Comparison of ENCODE assay signal across 18 cellular contexts in genomic region chr21:45249626-45250025, GRCh38. TPM values are rescaled to one million over a fixed set of nuclear protein-coding genes. Genes with fewer than 3 reads are reported as not detected.
DNase-seq lines count a peak whose midpoint lies in the region; ATAC-seq, FAIRE-seq and TF ChIP-seq lines count a peak whose summit lies in the region.
"Had no signal": no experiment of that assay in that cellular context is flagged by ENCODE, and none has a peak within 500 bp of the region (broad histone marks: within the 10 kb centered on the region; RNA-seq: fewer than 3 reads in every experiment).

No MANE protein-coding gene starts in this region.

- no peak for TF ChIP-seq RAD21 in K562 (CRISPR knock-in tag; conservative IDR thresholded peaks at IDR 0.05 in 1 of 2, IDR thresholded peaks at IDR 0.05 in 1 of 2)

- H3K4me1 ChIP-seq in K562 (replicated peaks in 1 of 2; ENCODE audit: control insufficient read depth in 2 of 2, insufficient read depth in 2 of 2, low read length in 2 of 2): peaks cover 0 to 17% of the 10 kb centered on the region in 2 experiments; a peak in 1 of 5 replicates
- H3K4me1 ChIP-seq: A549, Caco-2 had no signal

- H3K27ac Mint-ChIP-seq in nephron (peak overlapping the region in 1 of 3 experiments; percentile 2), type B pancreatic cell (no peak overlapping the region)
- H3K27ac Mint-ChIP-seq: IgD-negative memory B cell had no signal

- H3K36me3 Mint-ChIP-seq in nephron (ENCODE audit: low read depth) (no peaks in the 10 kb centered on the region), type B pancreatic cell (no peaks in the 10 kb centered on the region)
- H3K36me3 Mint-ChIP-seq: CD8-positive, alpha-beta memory T cell; IgD-negative memory B cell had no signal

- peak overlapping the region; percentile 14; the same call in 1 of the 2 replicates for H3K4me3 ChIP-seq in MG63
- no peak overlapping the region for H3K4me3 ChIP-seq in K562
- H3K4me3 ChIP-seq: A549, BLaER1 had no signal

- no peak for TF ChIP-seq CTCF in K562 (IDR thresholded peaks at IDR 0.05 in 2 of 3, conservative IDR thresholded peaks at IDR 0.05 in 1 of 3; ENCODE audit: insufficient read depth in 2 of 3, low read depth in 1 of 3, low read length in 3 of 3)
- no peak for TF ChIP-seq CTCF in nephron (IDR thresholded peaks at IDR 0.05; ENCODE audit: unreplicated experiment in 3 of 3)
- no peak for TF ChIP-seq CTCF in type B pancreatic cell (conservative IDR thresholded peaks at IDR 0.05)

- TF ChIP-seq EP300 in K562 (IDR thresholded peaks at IDR 0.05; ENCODE audit: low read length): no peak

- POLR2A ChIA-PET in K562 (lab: Yijun Ruan, JAX): interaction anchor here (1.5 kb wide), 1 partner anchor 15 kb away, joined by 3 read pairs; no protein-coding TSS in a partner anchor

- no peak for TF ChIP-seq POLR2A in K562 (conservative IDR thresholded peaks at IDR 0.05)

- H3K4me2 ChIP-seq in K562 (ENCODE audit: insufficient read depth, low read length): no peak overlapping the region
- H3K4me2 ChIP-seq: BLaER1 had no signal

- no peak for FAIRE-seq in K562 (lab: Jason Lieb, UNC)
- FAIRE-seq: A549, GM12892, GM19239, H54 had no signal

- H4K20me1 ChIP-seq in K562 (replicated peaks; ENCODE audit: control insufficient read depth, insufficient read depth, low read length): no peaks in the 10 kb centered on the region; the same call in 1 of the 2 replicates
- H4K20me1 ChIP-seq: BLaER1 had no signal

- H3K27ac ChIP-seq in K562 (ENCODE audit: extremely low read depth, low read depth, low read length): no peak overlapping the region
- H3K27ac ChIP-seq: A549, BLaER1 had no signal

- no peak for DNase-seq in MG63
- no peak for DNase-seq in K562 (ENCODE audit: extremely low read depth in 1 of 4, low spot score in 3 of 4)
- DNase-seq in type B pancreatic cell (ENCODE audit: extremely low spot score, unreplicated experiment): no peak
- no peak for DNase-seq in NCI-H510A (lab: John Stamatoyannopoulos, UW)
- no peak for DNase-seq in dermis blood vessel endothelial cell
- DNase-seq in Right ventricle myocardium superior: no peak
- DNase-seq: Caco-2; CD8-positive, alpha-beta memory T cell; DND-41; GDM1 had no signal

- no peak overlapping the region for H3K9ac ChIP-seq in K562 (ENCODE audit: insufficient read depth in 1 of 2, low read depth in 2 of 2, low read length in 2 of 2)
- H3K9ac ChIP-seq: BLaER1 had no signal

- in situ Hi-C loops in K562 (cut with MboI): no loop called here

- no peak for ATAC-seq in K562
- no peak for ATAC-seq in Right ventricle myocardium superior (ENCODE audit: poor library complexity)
- ATAC-seq: HCT116 had no signal

- CTCF ChIA-PET in K562 (lab: Yijun Ruan, JAX; ENCODE audit: low intra/inter-chr PET ratio): no interaction called here

- H3K4me3 Mint-ChIP-seq in nephron (peak overlapping the region in 2 of 3 experiments; percentile 12 to 34), type B pancreatic cell (peak overlapping the region; percentile 4)
- H3K4me3 Mint-ChIP-seq: CD8-positive, alpha-beta memory T cell; IgD-negative memory B cell had no signal

- H2AFZ ChIP-seq in K562 (ENCODE audit: low read depth, low read length): no peak overlapping the region

- H3K36me3 ChIP-seq in MG63: no peaks in the 10 kb centered on the region
- no peaks in the 10 kb centered on the region for H3K36me3 ChIP-seq in K562 (ENCODE audit: control insufficient read depth, insufficient read depth, low read length)
- H3K36me3 ChIP-seq: BLaER1 had no signal

- 4% methylated on average over 6 of the region's 6 CpGs for WGBS in K562 (ENCODE audit: insufficient coverage, low coverage, missing lambda C conversion rate)

- peaks cover 12% of the 10 kb centered on the region for H3K9me3 Mint-ChIP-seq in nephron
- no peaks in the 10 kb centered on the region for H3K9me3 Mint-ChIP-seq in type B pancreatic cell
- H3K9me3 Mint-ChIP-seq: CD8-positive, alpha-beta memory T cell; IgD-negative memory B cell had no signal

- no peaks in the 10 kb centered on the region for H3K79me2 ChIP-seq in K562 (ENCODE audit: control insufficient read depth, insufficient read depth, low read length)

- H3K27me3 ChIP-seq in MG63 (peaks cover 14% of the 10 kb centered on the region), K562 (ENCODE audit: control insufficient read depth in 2 of 2, insufficient read depth in 2 of 2, low read length in 2 of 2) (peaks cover 23 to 69% of the 10 kb centered on the region in 2 experiments)
- H3K27me3 ChIP-seq: BLaER1 had no signal

- peaks cover 3% of the 10 kb centered on the region; the same call in 1 of the 2 replicates for H3K9me3 ChIP-seq in MG63
- 0 out of 2 replicates have a peak, but pooled peaks cover 2% of the 10 kb centered on the region for H3K9me3 ChIP-seq in K562 (replicated peaks; ENCODE audit: control insufficient read depth, insufficient read depth, low read depth, low read length)
- H3K9me3 ChIP-seq: Caco-2 had no signal

- H3K9me1 ChIP-seq in K562 (ENCODE audit: control insufficient read depth, insufficient read depth, low read length): no peaks in the 10 kb centered on the region

- intact Hi-C loops in K562 (cut with micrococcal nuclease) (no loop called here), Right ventricle myocardium superior (cut with DNase I) (no loop called here)

- peaks cover 25% of the 10 kb centered on the region for H3K4me1 Mint-ChIP-seq in nephron
- peaks cover 14% of the 10 kb centered on the region for H3K4me1 Mint-ChIP-seq in type B pancreatic cell (ENCODE audit: unreplicated experiment)

- BruUV-seq in K562 (replicated peaks; lab: Mats Ljungman, UMichigan): no TSS peak

- peaks cover 14% of the 10 kb centered on the region for H3K27me3 Mint-ChIP-seq in nephron (ENCODE audit: low read depth)
- peaks cover 8% of the 10 kb centered on the region for H3K27me3 Mint-ChIP-seq in type B pancreatic cell

TF ChIP-seq in K562, 482 proteins besides CTCF, POLR2A, EP300 and RAD21:
- no peak for TF ChIP-seq MCM5 (IDR thresholded peaks at IDR 0.05; ENCODE audit: low read depth)
- TF ChIP-seq ZNF121 (CRISPR knock-in tag; conservative IDR thresholded peaks at IDR 0.05): peak; percentile 94

RNA-seq across cellular contexts. Expression of gene POFUT2, which starts 38.1 kb away (rescaled TPM):
- 16.9 and 33.0 TPM in 2 replicates for total RNA-seq in MG63 (2014; rRNA removed; shearing (Covaris generic); ENCODE audit: low replicate concordance)
- 120 and 232 TPM in 2 replicates for total RNA-seq in K562 (2011; cell fraction: chromatin; rRNA removed; ENCODE audit: low replicate concordance)
- total RNA-seq in K562 (2011; cell fraction: nucleolus; rRNA removed): 126 and 138 TPM in 2 replicates
- total RNA-seq in K562 (2011; cell fraction: nucleoplasm; rRNA removed): 113 and 131 TPM in 2 replicates
- total RNA-seq in K562 (2014; rRNA removed) (11.0 and 16.7 TPM in 2 replicates), K562 (2014; rRNA removed; fragmentation: Illumina TruSeq; extraction: Trizol) (7.6 and 9.2 TPM in 2 replicates), K562 (2015; rRNA removed; fragmentation: Illumina TruSeq; extraction: Trizol) (9.2 and 9.5 TPM in 2 replicates), K562 (2021) (24.2 and 24.6 TPM in 2 replicates), type B pancreatic cell (ENCODE audit: low replicate concordance) (42.5 and 52.8 TPM in 2 replicates), dermis blood vessel endothelial cell (19.4 and 31.0 TPM in 2 replicates), Right ventricle myocardium superior (15.3 TPM)
- polyA plus RNA-seq in K562 (2011; rRNA removed) (15.6 and 25.2 TPM in 2 replicates), K562 (2014; fragmentation: Illumina TruSeq; extraction: Trizol) (18.0 and 21.0 TPM in 2 replicates), K562 (2014; fragmentation: Nextera tagmentation; extraction: Ambion mirVana) (1 to 10 TPM; 1.1 to 2.9 TPM), K562 (2014; rRNA removed) (18.3 and 21.2 TPM in 2 replicates)
- polyA plus RNA-seq in K562 (2011; cell fraction: cytosol; rRNA removed): 9.5 and 12.5 TPM in 2 replicates
- 152 and 163 TPM in 2 replicates for polyA plus RNA-seq in K562 (2011; cell fraction: nucleus; rRNA removed)
- 16.7 and 35.4 TPM in 2 replicates for polyA plus RNA-seq in K562 (2012)
- polyA minus RNA-seq in K562 (2011; rRNA and poly(A)+ RNA removed): 6.4 and 6.5 TPM in 2 replicates
- polyA minus RNA-seq in K562 (2011; cell fraction: cytosol; rRNA and poly(A)+ RNA removed): 3.6 and 8.4 TPM in 2 replicates
- 33.5 and 49.3 TPM in 2 replicates for polyA minus RNA-seq in K562 (2011; cell fraction: nucleus; rRNA and poly(A)+ RNA removed)
